In the genomic region with DNA sequence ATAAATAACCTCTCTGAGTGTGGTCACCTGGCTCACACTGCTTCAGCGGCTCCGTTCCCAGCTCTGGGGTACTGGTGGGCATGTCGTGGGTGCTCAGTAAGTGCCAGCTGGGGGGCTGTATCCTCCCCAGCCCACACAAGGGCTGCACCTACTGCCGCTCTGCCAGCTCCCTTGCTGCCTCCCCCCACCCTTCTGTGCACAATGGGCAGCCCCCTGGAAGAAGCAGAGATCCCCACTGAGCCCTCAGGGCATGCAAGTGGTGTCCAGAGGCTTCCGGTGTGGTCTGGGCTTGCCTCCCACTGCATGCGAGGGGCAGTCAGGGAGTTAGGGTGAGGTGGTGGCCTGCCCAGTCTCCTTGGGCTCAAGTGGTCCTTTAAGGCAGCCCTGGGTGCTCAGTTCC, we compare ENCODE assay signal across 22 cellular contexts. TPM values are rescaled to one million over a fixed set of nuclear protein-coding genes. Genes with fewer than 3 reads are reported as not detected.
DNase-seq lines count a peak whose midpoint lies in the region; ATAC-seq and TF ChIP-seq lines count a peak whose summit lies in the region.
"Had no signal": no experiment of that assay in that cellular context is flagged by ENCODE, and none has a peak within 500 bp of the region (broad histone marks: within the 10 kb centered on the region; RNA-seq: fewer than 3 reads in every experiment).

No MANE protein-coding gene starts in this region.

- no peak overlapping the region for H3K27ac Mint-ChIP-seq in stimulated activated naive CD8-positive, alpha-beta T cell treated with anti-CD3 and anti-CD28 coated beads, Interleukin-15, amount 100 ng/mL, for 72 hours
- H3K27ac Mint-ChIP-seq: HFFc6 had no signal

- H3K79me2 ChIP-seq in Karpas-422 (ENCODE audit: low read length), result no peaks in the 10 kb centered on the region

- peak overlapping the region in 3 of 4 donors; percentile 64 to 74 (median 67) for H3K27ac ChIP-seq in body of pancreas
- H3K27ac ChIP-seq in right lobe of liver, result peak overlapping the region; percentile 1 to 100 (median 99)
- no peak overlapping the region for H3K27ac ChIP-seq in Karpas-422 (ENCODE audit: low read length)
- H3K27ac ChIP-seq: SJSA1 had no signal

- no peaks in the 10 kb centered on the region for H3K9me3 Mint-ChIP-seq in stimulated activated naive CD8-positive, alpha-beta T cell treated with anti-CD3 and anti-CD28 coated beads, Interleukin-15, amount 100 ng/mL, for 72 hours
- H3K9me3 Mint-ChIP-seq: HFFc6 had no signal

- peak; percentile 5 for ATAC-seq in Right ventricle myocardium superior (ENCODE audit: poor library complexity)
- no peak for ATAC-seq in Right ventricle myocardium inferior
- no peak for ATAC-seq in body of pancreas
- no peak for ATAC-seq in right lobe of liver
- no peak for ATAC-seq in stimulated activated naive CD8-positive, alpha-beta T cell treated with anti-CD3 and anti-CD28 coated beads, Interleukin-15, amount 100 ng/mL, for 72 hours
- ATAC-seq: PC-3 had no signal

- no peak overlapping the region for H3K4me3 Mint-ChIP-seq in stimulated activated naive CD8-positive, alpha-beta T cell treated with anti-CD3 and anti-CD28 coated beads, Interleukin-15, amount 100 ng/mL, for 72 hours
- H3K4me3 Mint-ChIP-seq: HFFc6 had no signal

- 90 to 100% methylated on average over 2 to 6 of the region's 6 CpGs for WGBS in body of pancreas, 2 donors
- no CpG with 5 or more reads among the region's 6 CpGs for WGBS in right lobe of liver (ENCODE audit: insufficient coverage, low coverage, low lambda C conversion rate, missing lambda C conversion rate)

- TF ChIP-seq POLR2A in body of pancreas (IDR thresholded peaks at IDR 0.05), result no peak
- TF ChIP-seq POLR2A in right lobe of liver (IDR thresholded peaks at IDR 0.05), result no peak

- no peaks in the 10 kb centered on the region for H3K9me3 ChIP-seq in body of pancreas
- no peaks in the 10 kb centered on the region for H3K9me3 ChIP-seq in right lobe of liver
- no peaks in the 10 kb centered on the region for H3K9me3 ChIP-seq in Karpas-422 (ENCODE audit: low read length)
- H3K9me3 ChIP-seq: MG63, SJSA1 had no signal

- no peak overlapping the region for H3K9ac ChIP-seq in Karpas-422 (ENCODE audit: low read length)

- intact Hi-C loops in Right ventricle myocardium superior (cut with DNase I), result no loop called here
- intact Hi-C loops in Right ventricle myocardium inferior (cut with DNase I), result no loop called here
- intact Hi-C loops in body of pancreas (cut with DNase I), result no loop called here
- intact Hi-C loops in right lobe of liver (cut with DNase I), result no loop called here

- H3K4me1 ChIP-seq in body of pancreas (peaks cover 31% of the 10 kb centered on the region), right lobe of liver (peaks cover 0 to 58% (median 28%) of the 10 kb centered on the region in 4 donors), Karpas-422 (ENCODE audit: low read length) (no peaks in the 10 kb centered on the region)
- H3K4me1 ChIP-seq: SJSA1 had no signal

- no peaks in the 10 kb centered on the region for H4K20me1 ChIP-seq in Karpas-422 (ENCODE audit: insufficient read depth, low read depth, low read length)

- H3K9me2 ChIP-seq in Karpas-422 (replicated peaks; ENCODE audit: insufficient read depth, low read length), result no peaks in the 10 kb centered on the region

- H3K36me3 ChIP-seq in body of pancreas (replicated peaks in 1 of 2; ENCODE audit: insufficient read depth in 1 of 2, low read depth in 2 of 2), result no peaks in the 10 kb centered on the region
- H3K36me3 ChIP-seq in right lobe of liver, result no peaks in the 10 kb centered on the region
- no peaks in the 10 kb centered on the region for H3K36me3 ChIP-seq in Karpas-422 (ENCODE audit: insufficient read depth, low read length)
- H3K36me3 ChIP-seq: MG63, SJSA1 had no signal

- no peak for TF ChIP-seq CTCF in body of pancreas (IDR thresholded peaks at IDR 0.05)
- no peak for TF ChIP-seq CTCF in right lobe of liver (IDR thresholded peaks at IDR 0.05)

- no peak overlapping the region for H3K4me3 ChIP-seq in body of pancreas
- no peak overlapping the region for H3K4me3 ChIP-seq in right lobe of liver
- H3K4me3 ChIP-seq in Karpas-422 (ENCODE audit: low read length), result no peak overlapping the region
- H3K4me3 ChIP-seq: MG63, SJSA1 had no signal

- H3K4me1 Mint-ChIP-seq in stimulated activated naive CD8-positive, alpha-beta T cell treated with anti-CD3 and anti-CD28 coated beads, Interleukin-15, amount 100 ng/mL, for 72 hours, result no peaks in the 10 kb centered on the region

- no peak overlapping the region for H2AFZ ChIP-seq in Karpas-422 (ENCODE audit: low read length)

- no peak overlapping the region for H3K4me2 ChIP-seq in Karpas-422 (ENCODE audit: low read depth, low read length, poor library complexity, severe bottlenecking)

- H3K27me3 ChIP-seq in body of pancreas, result no peaks in the 10 kb centered on the region
- no peaks in the 10 kb centered on the region for H3K27me3 ChIP-seq in right lobe of liver
- no peaks in the 10 kb centered on the region for H3K27me3 ChIP-seq in Karpas-422 (ENCODE audit: low read length)
- H3K27me3 ChIP-seq: MG63 had no signal

- no peak for DNase-seq in Right ventricle myocardium superior
- DNase-seq in Right ventricle myocardium inferior (ENCODE audit: missing footprints), result no peak
- DNase-seq in body of pancreas, result no peak
- DNase-seq in right lobe of liver, result no peak
- no peak for DNase-seq in HT-29 (ENCODE audit: low spot score)
- DNase-seq in stimulated activated naive CD8-positive, alpha-beta T cell treated with anti-CD3 and anti-CD28 coated beads, Interleukin-15, amount 100 ng/mL, for 72 hours, result no peak
- no peak for DNase-seq in Karpas-422
- DNase-seq: Calu3; DMS79 treated with DMSO at 0.1 percent for 48 hours; GF-D8; HFFc6; KBM-7; MG63; NCI-H1105 treated with DMSO at 0.1 percent for 48 hours; NCI-H1930; NCI-H2107; NCI-H524; NCI-H82; NK-92 treated with Interleukin-12 subunit alpha and Interleukin-12 subunit beta, amount 100 ng/mL, for 24 hours; PC-3 had no signal

- peaks cover 10% of the 10 kb centered on the region for H3K27me3 Mint-ChIP-seq in stimulated activated naive CD8-positive, alpha-beta T cell treated with anti-CD3 and anti-CD28 coated beads, Interleukin-15, amount 100 ng/mL, for 72 hours

RNA-seq across cellular contexts. Expression of a gene that starts 58.3 kb away (rescaled TPM):
- total RNA-seq in Right ventricle myocardium superior (not detected), Right ventricle myocardium inferior (not detected), body of pancreas (not detected), right lobe of liver (not detected)
- total RNA-seq in HT-29 (2014; rRNA removed; shearing (Covaris generic)), result not detected in 2 replicates
- not detected in 2 replicates for total RNA-seq in Karpas-422 (2014; rRNA removed; shearing (Covaris generic); ENCODE audit: low replicate concordance)
- total RNA-seq: A172, Calu3, PC-3 had no signal
